Comparison of ENCODE assay signal across 23 cellular contexts in genomic region chr9:113530942-113531341, GRCh38.
"Had no signal": no experiment of that assay in that cellular context is flagged by ENCODE, and none has a peak within 500 bp of the region (broad histone marks: within the 10 kb centered on the region; RNA-seq: fewer than 3 reads in every experiment).

No MANE protein-coding gene starts in this region.

- H3K4me3 Mint-ChIP-seq: activated naive CD8-positive, alpha-beta T cell; activated T-cell treated with anti-CD3 and anti-CD28 coated beads, Interleukin-2, amount 50 U/mL, for 24 hours; activated T-helper 17 cell treated with anti-CD3 and anti-CD28 coated beads, Interleukin-2, amount 50 U/mL, for 72 hours; memory B cell; WTC11 had no signal

- H3K36me3 ChIP-seq: brain microvascular endothelial cell had no signal

- H3K9me3 ChIP-seq: adrenal gland, ascending aorta, gastroesophageal sphincter, heart left ventricle, mucosa of descending colon, spleen had no signal

- FAIRE-seq: TTC549, urothelium cell line had no signal

- ATAC-seq: activated T-helper 17 cell treated with anti-CD3 and anti-CD28 coated beads, Interleukin-2, amount 50 U/mL, for 72 hours; gastroesophageal sphincter; heart left ventricle; left cardiac atrium; mucosa of descending colon; stimulated activated naive CD8-positive, alpha-beta T cell treated with anti-CD3 and anti-CD28 coated beads, Interleukin-15, Interleukin-2, amounts not matched to agents 100 U/mL and 50 U/mL, for 24 hours; WTC11 had no signal

- H3K27me3 ChIP-seq: adrenal gland, ascending aorta, brain microvascular endothelial cell, dorsolateral prefrontal cortex, gastroesophageal sphincter, heart left ventricle, spleen had no signal

- H3K27ac Mint-ChIP-seq: memory B cell, progenitor cell of endocrine pancreas, WTC11 had no signal

- H3K4me3 ChIP-seq: adrenal gland, ascending aorta, dorsolateral prefrontal cortex, gastroesophageal sphincter, heart left ventricle, mucosa of descending colon, spleen had no signal

- H3K36me3 Mint-ChIP-seq: memory B cell, WTC11 had no signal

- H3K27me3 Mint-ChIP-seq: activated naive CD8-positive, alpha-beta T cell; activated T-cell treated with anti-CD3 and anti-CD28 coated beads, Interleukin-2, amount 50 U/mL, for 24 hours; activated T-helper 17 cell treated with anti-CD3 and anti-CD28 coated beads, Interleukin-2, amount 50 U/mL, for 72 hours; memory B cell; progenitor cell of endocrine pancreas had no signal

- DNase-seq: activated CD8-positive, alpha-beta memory T cell treated with anti-CD3 and anti-CD28 coated beads for 24 hours; activated CD8-positive, alpha-beta memory T cell treated with anti-CD3 and anti-CD28 coated beads, Interleukin-2, amount 50 U/mL, for 4 hours; activated T-cell treated with anti-CD3 and anti-CD28 coated beads, Interleukin-2, amount 50 U/mL, for 24 hours; adrenal gland; brain microvascular endothelial cell; central memory CD4-positive, alpha-beta T cell; heart left ventricle; left cardiac atrium; mucosa of descending colon; retina; stimulated activated CD4-positive, alpha-beta T cell treated with anti-CD3 and anti-CD28 coated beads, Interleukin-4, amount 100 ng/mL, for 1 hour; stimulated activated naive CD8-positive, alpha-beta T cell treated with anti-CD3 and anti-CD28 coated beads, Interleukin-15, Interleukin-2, amounts not matched to agents 100 U/mL and 50 U/mL, for 24 hours had no signal

- H3K4me1 Mint-ChIP-seq: memory B cell had no signal

- H3K27ac ChIP-seq: adrenal gland, brain microvascular endothelial cell, dorsolateral prefrontal cortex, gastroesophageal sphincter had no signal

- H3K9me3 Mint-ChIP-seq: activated T-cell treated with anti-CD3 and anti-CD28 coated beads, Interleukin-2, amount 50 U/mL, for 24 hours; activated T-helper 17 cell treated with anti-CD3 and anti-CD28 coated beads, Interleukin-2, amount 50 U/mL, for 72 hours; memory B cell; WTC11 had no signal
